Comparison of ENCODE assay signal across 9 cellular contexts in genomic region chr11:35126000-35126878, GRCh38. TPM values are rescaled to one million over a fixed set of nuclear protein-coding genes. Genes with fewer than 3 reads are reported as not detected.
DNase-seq lines count a peak whose midpoint lies in the region; ATAC-seq and TF ChIP-seq lines count a peak whose summit lies in the region.
"Had no signal": no experiment of that assay in that cellular context is flagged by ENCODE, and none has a peak within 500 bp of the region (broad histone marks: within the 10 kb centered on the region; RNA-seq: fewer than 3 reads in every experiment).

No MANE protein-coding gene starts in this region.

- H3K36me3 Mint-ChIP-seq in activated CD8-positive, alpha-beta T cell treated with anti-CD3 and anti-CD28 coated beads for 36 hours (ENCODE audit: low read depth) = no peaks in the 10 kb centered on the region

- no peaks in the 10 kb centered on the region for H3K27me3 ChIP-seq in foreskin keratinocyte

- H3K27ac ChIP-seq in foreskin keratinocyte = no peak overlapping the region

- ATAC-seq in GM19043 (IDR thresholded peaks at IDR 0.05; ENCODE audit: low read depth, unreplicated experiment) (peak; percentile 49), HG02981 (IDR thresholded peaks at IDR 0.05; ENCODE audit: unreplicated experiment) (peak; percentile 59), foreskin keratinocyte (no peak)
- peak; percentile 84 for ATAC-seq in activated CD8-positive, alpha-beta T cell treated with anti-CD3 and anti-CD28 coated beads for 36 hours

- no peaks in the 10 kb centered on the region for H3K9me3 Mint-ChIP-seq in activated CD8-positive, alpha-beta T cell treated with anti-CD3 and anti-CD28 coated beads for 36 hours

- peaks cover 66% of the 10 kb centered on the region for H3K4me1 Mint-ChIP-seq in activated CD8-positive, alpha-beta T cell treated with anti-CD3 and anti-CD28 coated beads for 36 hours (ENCODE audit: low read depth)

- peak overlapping the region; percentile 31 for H3K4me3 Mint-ChIP-seq in activated CD8-positive, alpha-beta T cell treated with anti-CD3 and anti-CD28 coated beads for 36 hours

- no peaks in the 10 kb centered on the region for H3K27me3 Mint-ChIP-seq in activated CD8-positive, alpha-beta T cell treated with anti-CD3 and anti-CD28 coated beads for 36 hours

- DNase-seq in AG20443 (ENCODE audit: low spot score) (peak; percentile 12), foreskin keratinocyte (no peak), islet precursor cell (no peak), NCI-H1417 (lab: John Stamatoyannopoulos, UW) (no peak), NCI-H526 (lab: John Stamatoyannopoulos, UW) (no peak)
- DNase-seq in activated CD8-positive, alpha-beta T cell treated with anti-CD3 and anti-CD28 coated beads for 36 hours = peak; percentile 81
- DNase-seq: NCI-H446 treated with DMSO at 0.1 percent for 48 hours had no signal

- TF ChIP-seq CTCF in activated CD8-positive, alpha-beta T cell treated with anti-CD3 and anti-CD28 coated beads for 36 hours (IDR thresholded peaks at IDR 0.05) = peak; percentile 37
- no peak for TF ChIP-seq CTCF in foreskin keratinocyte (conservative IDR thresholded peaks at IDR 0.05)

- no peaks in the 10 kb centered on the region for H3K4me1 ChIP-seq in foreskin keratinocyte

- intact Hi-C loops in activated CD8-positive, alpha-beta T cell treated with anti-CD3 and anti-CD28 coated beads for 36 hours (cut with micrococcal nuclease) = loop anchor here (2.0 kb wide), 1 partner anchor 49 kb away; no protein-coding TSS in a partner anchor

- CTCF ChIA-PET in activated CD8-positive, alpha-beta T cell treated with anti-CD3 and anti-CD28 coated beads for 36 hours (lab: Charles Lee) = interaction anchor here (0.8 to 1.8 kb wide), 4 partner anchors 68 to 140 kb away, joined by 3 to 4 read pairs (median 4); no protein-coding TSS in a partner anchor

- peak overlapping the region; percentile 80 for H3K27ac Mint-ChIP-seq in activated CD8-positive, alpha-beta T cell treated with anti-CD3 and anti-CD28 coated beads for 36 hours

- POLR2A ChIA-PET in activated CD8-positive, alpha-beta T cell treated with anti-CD3 and anti-CD28 coated beads for 36 hours (lab: Charles Lee) = interaction anchor here (0.7 to 5.0 kb wide), 6 partner anchors 9 to 180 kb away, joined by 3 to 35 read pairs (median 4); partner anchors contain the start of gene CD44

RNA-seq across cellular contexts. Expression of gene CD44, which starts 12.7 kb away (rescaled TPM):
- 100 to 1,000 TPM; 363 to 373 TPM for total RNA-seq in activated CD8-positive, alpha-beta T cell treated with anti-CD3 and anti-CD28 coated beads for 36 hours
- 1,058 and 1,283 TPM in 2 replicates for total RNA-seq in foreskin keratinocyte
- 489 and 531 TPM in 2 replicates for polyA plus RNA-seq in foreskin keratinocyte

Comparison
In these comparisons a context has a peak if more than half of its experiments do, and no peak if none do; other contexts are left out.
1. DNase-seq: peak in AG20443 (single experiment) and activated CD8-positive, alpha-beta T cell treated with anti-CD3 and anti-CD28 coated beads for 36 hours (single experiment); none in foreskin keratinocyte (0 of 2), islet precursor cell (single experiment), NCI-H1417 (0 of 3) and NCI-H526 (0 of 2).